Comparison of ENCODE assay signal across 33 cellular contexts in genomic region chr3:32532434-32532833, GRCh38.
"Had no signal": no experiment of that assay in that cellular context is flagged by ENCODE, and none has a peak within 500 bp of the region (broad histone marks: within the 10 kb centered on the region; RNA-seq: fewer than 3 reads in every experiment).

No MANE protein-coding gene starts in this region.

- H3K4me1 Mint-ChIP-seq: brain had no signal

- H3K4me3 Mint-ChIP-seq: activated B cell treated with CpG ODN at 0.5 μM for 24 hours; activated CD4-positive, alpha-beta memory T cell treated with anti-CD3 and anti-CD28 coated beads for 36 hours; activated CD4-positive, alpha-beta T cell treated with anti-CD3 and anti-CD28 coated beads, Interleukin-2, amount 10 ng/mL, durations not matched to agents 24 days and 14 days; activated CD8-positive, alpha-beta T cell treated with anti-CD3 and anti-CD28 coated beads for 36 hours; activated naive CD4-positive, alpha-beta T cell treated with anti-CD3 and anti-CD28 coated beads for 36 hours; activated naive CD8-positive, alpha-beta T cell treated with anti-CD3 and anti-CD28 coated beads for 36 hours; activated T-cell treated with anti-CD3 and anti-CD28 coated beads, Interleukin-2, amount 50 U/mL, for 4 hours; activated T-cell treated with anti-CD3 and anti-CD28 coated beads, Interleukin-2, amount 50 U/mL, for 72 hours; activated T-helper 1 cell treated with anti-CD3 and anti-CD28 coated beads, Interleukin-12 subunit alpha, Interleukin-12 subunit beta, Interleukin-2, Interleukin-4 antibody, amounts not matched to agents 30 ng/mL and 10 ng/mL and 1 ng/mL, durations not matched to agents 14 hours and 24 hours and 36 hours; activated T-helper 17 cell treated with anti-CD3 and anti-CD28 coated beads, Interleukin-2, amount 50 U/mL, for 72 hours; brain; central memory CD8-positive, alpha-beta T cell; T-helper 17 cell had no signal

- H3K4me3 ChIP-seq: adrenal gland, cardiac muscle cell had no signal

- H3K4me1 ChIP-seq: adrenal gland had no signal

- ATAC-seq: activated CD8-positive, alpha-beta T cell treated with anti-CD3 and anti-CD28 coated beads for 36 hours; activated naive CD4-positive, alpha-beta T cell treated with anti-CD3 and anti-CD28 coated beads, Interleukin-2, amount 50 U/mL, for 72 hours; activated T-cell treated with anti-CD3 and anti-CD28 coated beads, Interleukin-2, amount 50 U/mL, for 4 hours; activated T-cell treated with anti-CD3 and anti-CD28 coated beads, Interleukin-2, amount 50 U/mL, for 72 hours; activated T-helper 17 cell treated with anti-CD3 and anti-CD28 coated beads, Interleukin-2, amount 50 U/mL, for 72 hours; T-helper 17 cell had no signal

- H3K9me3 Mint-ChIP-seq: activated B cell treated with CpG ODN at 0.5 μM for 24 hours; activated CD4-positive, alpha-beta memory T cell treated with anti-CD3 and anti-CD28 coated beads for 36 hours; activated CD4-positive, alpha-beta T cell treated with anti-CD3 and anti-CD28 coated beads, Interleukin-2, amount 10 ng/mL, durations not matched to agents 24 days and 14 days; activated CD8-positive, alpha-beta T cell treated with anti-CD3 and anti-CD28 coated beads for 36 hours; activated naive CD4-positive, alpha-beta T cell treated with anti-CD3 and anti-CD28 coated beads for 36 hours; activated naive CD4-positive, alpha-beta T cell treated with anti-CD3 and anti-CD28 coated beads, Interleukin-2, amount 50 U/mL, for 72 hours; activated naive CD8-positive, alpha-beta T cell treated with anti-CD3 and anti-CD28 coated beads for 36 hours; activated T-cell treated with anti-CD3 and anti-CD28 coated beads, Interleukin-2, amount 50 U/mL, for 4 hours; activated T-cell treated with anti-CD3 and anti-CD28 coated beads, Interleukin-2, amount 50 U/mL, for 72 hours; activated T-helper 1 cell treated with anti-CD3 and anti-CD28 coated beads, Interleukin-12 subunit alpha, Interleukin-12 subunit beta, Interleukin-2, Interleukin-4 antibody, amounts not matched to agents 30 ng/mL and 10 ng/mL and 1 ng/mL, durations not matched to agents 14 hours and 24 hours and 36 hours; activated T-helper 17 cell treated with anti-CD3 and anti-CD28 coated beads, Interleukin-2, amount 50 U/mL, for 72 hours; brain; central memory CD8-positive, alpha-beta T cell had no signal

- H3K27ac Mint-ChIP-seq: activated B cell treated with CpG ODN at 0.5 μM for 24 hours; activated CD4-positive, alpha-beta memory T cell treated with anti-CD3 and anti-CD28 coated beads for 36 hours; activated CD4-positive, alpha-beta T cell treated with anti-CD3 and anti-CD28 coated beads, Interleukin-2, amount 10 ng/mL, durations not matched to agents 24 days and 14 days; activated CD8-positive, alpha-beta T cell treated with anti-CD3 and anti-CD28 coated beads for 36 hours; activated naive CD4-positive, alpha-beta T cell treated with anti-CD3 and anti-CD28 coated beads for 36 hours; activated naive CD4-positive, alpha-beta T cell treated with anti-CD3 and anti-CD28 coated beads, Interleukin-2, amount 50 U/mL, for 72 hours; activated T-cell treated with anti-CD3 and anti-CD28 coated beads, Interleukin-2, amount 50 U/mL, for 72 hours; activated T-helper 1 cell treated with anti-CD3 and anti-CD28 coated beads, Interleukin-12 subunit alpha, Interleukin-12 subunit beta, Interleukin-2, Interleukin-4 antibody, amounts not matched to agents 30 ng/mL and 10 ng/mL and 1 ng/mL, durations not matched to agents 14 hours and 24 hours and 36 hours; activated T-helper 17 cell treated with anti-CD3 and anti-CD28 coated beads, Interleukin-2, amount 50 U/mL, for 72 hours; T-helper 17 cell had no signal

- H3K9me3 ChIP-seq: adrenal gland had no signal

- H3K27ac ChIP-seq: adrenal gland, VCaP had no signal

- H3K27me3 ChIP-seq: adrenal gland, cardiac muscle cell had no signal

- H3K27me3 Mint-ChIP-seq: activated B cell treated with CpG ODN at 0.5 μM for 24 hours; activated CD4-positive, alpha-beta memory T cell treated with anti-CD3 and anti-CD28 coated beads for 36 hours; activated CD4-positive, alpha-beta T cell treated with anti-CD3 and anti-CD28 coated beads, Interleukin-2, amount 10 ng/mL, durations not matched to agents 24 days and 14 days; activated CD8-positive, alpha-beta T cell treated with anti-CD3 and anti-CD28 coated beads for 36 hours; activated naive CD8-positive, alpha-beta T cell treated with anti-CD3 and anti-CD28 coated beads for 36 hours; activated T-helper 17 cell treated with anti-CD3 and anti-CD28 coated beads, Interleukin-2, amount 50 U/mL, for 72 hours; brain; central memory CD8-positive, alpha-beta T cell; T-helper 17 cell had no signal

- DNase-seq: activated B cell treated with CpG ODN at 0.5 μM for 24 hours; activated CD4-positive, alpha-beta memory T cell treated with anti-CD3 and anti-CD28 coated beads for 36 hours; activated CD4-positive, alpha-beta T cell treated with anti-CD3 and anti-CD28 coated beads for 4 hours; activated CD4-positive, alpha-beta T cell treated with anti-CD3 and anti-CD28 coated beads, Interleukin-2, amount 10 ng/mL, durations not matched to agents 24 days and 14 days; activated CD4-positive, alpha-beta T cell treated with anti-CD3 and anti-CD28 coated beads, Interleukin-2, amount 50 U/mL, for 1 hour; activated CD4-positive, alpha-beta T cell treated with anti-CD3 and anti-CD28 coated beads, Interleukin-2, amount 50 U/mL, for 4 hours; activated CD4-positive, CD25-positive, alpha-beta regulatory T cell treated with anti-CD3 and anti-CD28 coated beads, Interleukin-2, amount 50 U/mL, for 72 hours; activated CD8-positive, alpha-beta memory T cell treated with anti-CD3 and anti-CD28 coated beads, Interleukin-2, amount 50 U/mL, for 4 hours; activated CD8-positive, alpha-beta T cell treated with anti-CD3 and anti-CD28 coated beads for 36 hours; activated effector memory CD4-positive, alpha-beta T cell treated with anti-CD3 and anti-CD28 coated beads, Interleukin-2, amount 50 U/mL, for 16 hours; activated gamma-delta T cell treated with Interleukin-2 at 50 U/mL for 16 hours; activated naive CD4-positive, alpha-beta T cell; activated naive CD4-positive, alpha-beta T cell treated with anti-CD3 and anti-CD28 coated beads for 36 hours; activated naive CD4-positive, alpha-beta T cell treated with anti-CD3 and anti-CD28 coated beads, Interleukin-2, amount 50 U/mL, for 16 hours; activated naive CD8-positive, alpha-beta T cell treated with anti-CD3 and anti-CD28 coated beads for 36 hours; activated T-cell treated with anti-CD3 and anti-CD28 coated beads for 4 hours; activated T-cell treated with anti-CD3 and anti-CD28 coated beads, Interleukin-2, amount 50 U/mL, for 1 hour; activated T-cell treated with anti-CD3 and anti-CD28 coated beads, Interleukin-2, amount 50 U/mL, for 4 hours; activated T-cell treated with anti-CD3 and anti-CD28 coated beads, Interleukin-2, amount 50 U/mL, for 72 hours; adrenal gland; amniotic stem cell; aorta; caudate nucleus; cerebellar nuclear complex; T-helper 17 cell; T-helper 9 cell had no signal
